Comparison of ENCODE assay signal across 8 cellular contexts in the genomic region with DNA sequence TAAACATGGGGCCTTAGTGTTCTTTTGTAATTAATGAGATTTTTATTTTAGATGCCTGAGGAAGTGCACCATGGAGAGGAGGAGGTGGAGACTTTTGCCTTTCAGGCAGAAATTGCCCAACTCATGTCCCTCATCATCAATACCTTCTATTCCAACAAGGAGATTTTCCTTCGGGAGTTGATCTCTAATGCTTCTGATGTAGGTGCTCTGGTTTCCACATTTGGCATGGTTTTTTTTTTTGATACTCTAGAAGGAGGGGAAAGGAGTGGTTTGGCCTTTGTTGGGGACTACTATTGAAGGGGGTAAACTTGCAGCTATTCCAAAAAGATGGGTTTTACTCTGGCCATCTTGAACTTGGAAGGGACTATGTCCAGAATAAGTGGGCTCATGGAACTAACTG. TPM values are rescaled to one million over a fixed set of nuclear protein-coding genes. Genes with fewer than 3 reads are reported as not detected.
DNase-seq lines count a peak whose midpoint lies in the region; ATAC-seq and TF ChIP-seq lines count a peak whose summit lies in the region.

No MANE protein-coding gene starts in this region.

- H3K4me1 ChIP-seq in right atrium auricular region (peaks cover 0 to 36% of the 10 kb centered on the region in 2 donors), breast epithelium (peaks cover 0 to 13% of the 10 kb centered on the region in 2 donors), vagina (peaks cover 33% of the 10 kb centered on the region)

- intact Hi-C loops in left cardiac atrium (cut with DNase I) (no loop called here), breast epithelium (cut with DNase I; ENCODE audit: low total_unique reads) (no loop called here), vagina (cut with DNase I) (no loop called here)

- H3K4me3 ChIP-seq in right atrium auricular region (peak overlapping the region; percentile 92 to 95), breast epithelium (peak overlapping the region; percentile 69 to 95 (median 94)), vagina (peak overlapping the region; percentile 97 to 100)

- H3K36me3 ChIP-seq in right atrium auricular region = peaks cover 52% of the 10 kb centered on the region
- H3K36me3 ChIP-seq in breast epithelium = peaks cover 4% of the 10 kb centered on the region
- H3K36me3 ChIP-seq in vagina = peaks cover 4 to 49% of the 10 kb centered on the region in 2 donors

- H3K27ac Mint-ChIP-seq in mesothelial cell of epicardium = peak overlapping the region; percentile 99

- peaks cover 27% of the 10 kb centered on the region for H3K4me1 Mint-ChIP-seq in mesothelial cell of epicardium

- H3K9me3 Mint-ChIP-seq in mesothelial cell of epicardium = no peaks in the 10 kb centered on the region

- TF ChIP-seq POLR2A in breast epithelium (IDR thresholded peaks at IDR 0.05) (no peak), vagina (IDR thresholded peaks at IDR 0.05) (no peak)

- DNase-seq in right atrium auricular region (ENCODE audit: low spot score) = no peak
- DNase-seq in left cardiac atrium = no peak
- DNase-seq in breast epithelium (ENCODE audit: low spot score in 2 of 2) = no peak
- DNase-seq in mesothelial cell of epicardium (ENCODE audit: low spot score in 2 of 2, unreplicated experiment in 2 of 2) = no peak
- DNase-seq in vagina (ENCODE audit: extremely low spot score in 2 of 2) = no peak
- DNase-seq in islet precursor cell = no peak
- no peak for DNase-seq in SIG-M5 (lab: John Stamatoyannopoulos, UW)
- no peak for DNase-seq in NCI-H1694 treated with DMSO at 0.1 percent for 48 hours (lab: John Stamatoyannopoulos, UW)

- no peak for ATAC-seq in left cardiac atrium

- H3K9me3 ChIP-seq in right atrium auricular region (no peaks in the 10 kb centered on the region), breast epithelium (no peaks in the 10 kb centered on the region), vagina (no peaks in the 10 kb centered on the region)

- H3K36me3 Mint-ChIP-seq in mesothelial cell of epicardium = peaks cover 43% of the 10 kb centered on the region

- H3K27me3 ChIP-seq in right atrium auricular region (no peaks in the 10 kb centered on the region), breast epithelium (no peaks in the 10 kb centered on the region), vagina (no peaks in the 10 kb centered on the region)

- no peaks in the 10 kb centered on the region for H3K27me3 Mint-ChIP-seq in mesothelial cell of epicardium (ENCODE audit: low read depth)

- H3K4me3 Mint-ChIP-seq in mesothelial cell of epicardium = peak overlapping the region; percentile 98

- TF ChIP-seq CTCF in right atrium auricular region (IDR thresholded peaks at IDR 0.05) (no peak), breast epithelium (IDR thresholded peaks at IDR 0.05) (no peak), mesothelial cell of epicardium (IDR thresholded peaks at IDR 0.05; ENCODE audit: unreplicated experiment) (no peak), vagina (IDR thresholded peaks at IDR 0.05) (no peak)

- H3K27ac ChIP-seq in right atrium auricular region = peak overlapping the region; percentile 100
- H3K27ac ChIP-seq in breast epithelium = peak overlapping the region; percentile 93 to 100
- H3K27ac ChIP-seq in vagina = peak overlapping the region; percentile 100

RNA-seq across cellular contexts. Expression of a gene that starts 1.7 kb away (rescaled TPM):
- 100 to 1,000 TPM; 716 to 772 TPM for total RNA-seq in right atrium auricular region
- total RNA-seq in left cardiac atrium = 100 to 1,000 TPM; 657 to 662 TPM
- total RNA-seq in breast epithelium = 100 to 1,000 TPM; 643 to 810 (median 662) TPM
- 992 to 1,038 TPM (median 1,015 TPM) in 3 replicates for total RNA-seq in mesothelial cell of epicardium
- 463 TPM for total RNA-seq in vagina

RNA-seq across cellular contexts. Expression of a gene that starts 8.7 kb away (rescaled TPM):
- total RNA-seq in right atrium auricular region = 10 to 100 TPM; 23.0 to 23.7 TPM
- total RNA-seq in left cardiac atrium = 10 to 100 TPM; 23.3 to 29.9 TPM
- 10 to 100 TPM; 32.8 to 50.5 (median 38.1) TPM for total RNA-seq in breast epithelium
- 33.4 to 38.2 TPM (median 37.1 TPM) in 3 replicates for total RNA-seq in mesothelial cell of epicardium
- 19.6 TPM for total RNA-seq in vagina

RNA-seq across cellular contexts. Expression of a gene that starts 16.8 kb away (rescaled TPM):
- 1 to 10 TPM; 3.8 to 8.7 TPM for total RNA-seq in right atrium auricular region
- total RNA-seq in left cardiac atrium = 1 to 10 TPM; 3.8 to 5.8 TPM
- 10 to 100 TPM in 2 of 3 donors, 1 to 10 TPM in 1; 4.0 to 25.9 (median 14.4) TPM for total RNA-seq in breast epithelium
- 8.9 to 9.7 TPM (median 9.2 TPM) in 3 replicates for total RNA-seq in mesothelial cell of epicardium
- 17.2 TPM for total RNA-seq in vagina

RNA-seq across cellular contexts. Expression of a gene that starts 21.7 kb away (rescaled TPM):
- total RNA-seq in right atrium auricular region (1 to 10 TPM in 1 of 2 donors, under 1 TPM in 1; 0.11 to 2.6 TPM), left cardiac atrium (under 1 TPM in 1 of 2 donors, not detected in 1; 0.05 TPM), breast epithelium (under 1 TPM in 1 of 3 donors, not detected in 2; 0.15 TPM), mesothelial cell of epicardium (0.45 to 0.80 TPM (median 0.56 TPM) in 3 replicates), vagina (0.49 TPM)

RNA-seq across cellular contexts. Expression of a gene that starts 25.2 kb away (rescaled TPM):
- total RNA-seq in right atrium auricular region (100 to 1,000 TPM; 105 to 256 TPM), left cardiac atrium (100 to 1,000 TPM; 115 to 130 TPM), breast epithelium (100 to 1,000 TPM; 106 to 140 (median 110) TPM), mesothelial cell of epicardium (13.2 to 13.9 TPM (median 13.9 TPM) in 3 replicates), vagina (51.1 TPM)
